ENCODE assay signal across 8 cellular contexts in genomic region chr10:34813626-34814227, GRCh38. TPM values are rescaled to one million over a fixed set of nuclear protein-coding genes. Genes with fewer than 3 reads are reported as not detected.
DNase-seq lines count a peak whose midpoint lies in the region; ATAC-seq, FAIRE-seq and TF ChIP-seq lines count a peak whose summit lies in the region.

No MANE protein-coding gene starts in this region.

- H3K4me1 Mint-ChIP-seq in neural crest cell: peaks cover 63% of the 10 kb centered on the region

- ATAC-seq in RWPE2 (ENCODE audit: low read depth): peak; percentile 51

- no peak for TF ChIP-seq POLR2A in GM12891 (IDR thresholded peaks at IDR 0.05; ENCODE audit: low read depth, low read length)
- TF ChIP-seq POLR2A in esophagus squamous epithelium (IDR thresholded peaks at IDR 0.05): peak in 1 of 4 donors; percentile 13

- H3K27ac ChIP-seq in RWPE2 (ENCODE audit: poor library complexity, severe bottlenecking) (peak overlapping the region; percentile 71), esophagus squamous epithelium (peak overlapping the region; percentile 89 to 96 (median 95))

- H3K36me3 Mint-ChIP-seq in neural crest cell (ENCODE audit: low read depth): no peaks in the 10 kb centered on the region

- WGBS in esophagus squamous epithelium, 2 donors: 8 to 17% methylated on average over 11 to 17 of the region's 19 CpGs

- DNase-seq in GM12891 (ENCODE audit: insufficient read length, low spot score) (no peak), RWPE2 (ENCODE audit: low spot score) (no peak), esophagus squamous epithelium (lab: John Stamatoyannopoulos, UW) (no peak), neural crest cell (ENCODE audit: low read depth, low spot score) (peak; percentile 5), NCI-H1092 treated with DMSO at 0.1 percent for 48 hours (lab: John Stamatoyannopoulos, UW) (no peak), T-helper 9 cell (no peak), medulla oblongata (ENCODE audit: extremely low spot score) (no peak)
- no peak for DNase-seq in activated CD8-positive, alpha-beta memory T cell treated with anti-CD3 and anti-CD28 coated beads for 24 hours

- FAIRE-seq in GM12891 (lab: Jason Lieb, UNC): peak; percentile 23

- H3K27me3 ChIP-seq in RWPE2 (ENCODE audit: insufficient read depth, poor library complexity, severe bottlenecking): no peaks in the 10 kb centered on the region
- peaks cover 0 to 10% (median 0%) of the 10 kb centered on the region in 4 donors for H3K27me3 ChIP-seq in esophagus squamous epithelium

- H3K4me3 ChIP-seq in RWPE2 (ENCODE audit: severe bottlenecking) (peak overlapping the region; percentile 99), esophagus squamous epithelium (peak overlapping the region; percentile 67 to 95 (median 83))

- peak overlapping the region; percentile 96 for H3K4me3 Mint-ChIP-seq in neural crest cell

- peaks cover 10% of the 10 kb centered on the region for H3K4me1 ChIP-seq in RWPE2 (ENCODE audit: insufficient read depth, poor library complexity, severe bottlenecking)
- peaks cover 0 to 72% (median 20%) of the 10 kb centered on the region in 3 donors for H3K4me1 ChIP-seq in esophagus squamous epithelium

- H3K9me3 ChIP-seq in RWPE2 (ENCODE audit: severe bottlenecking) (no peaks in the 10 kb centered on the region), esophagus squamous epithelium (no peaks in the 10 kb centered on the region)

- H3K27ac Mint-ChIP-seq in neural crest cell (ENCODE audit: unreplicated experiment): peak overlapping the region; percentile 94

- peaks cover 15% of the 10 kb centered on the region for H3K27me3 Mint-ChIP-seq in neural crest cell (ENCODE audit: low read depth)

- H3K36me3 ChIP-seq in RWPE2 (ENCODE audit: low read depth): no peaks in the 10 kb centered on the region
- H3K36me3 ChIP-seq in esophagus squamous epithelium: no peaks in the 10 kb centered on the region

- H3K9me3 Mint-ChIP-seq in neural crest cell: no peaks in the 10 kb centered on the region

- intact Hi-C loops in esophagus squamous epithelium (cut with DNase I): loop anchor here (10.0 kb wide), 1 partner anchor 89 kb away; no protein-coding TSS in a partner anchor

- TF ChIP-seq CTCF in RWPE2 (IDR thresholded peaks at IDR 0.05; ENCODE audit: poor library complexity, severe bottlenecking): no peak
- TF ChIP-seq CTCF in esophagus squamous epithelium (IDR thresholded peaks at IDR 0.05): no peak
- TF ChIP-seq CTCF in neural crest cell (conservative IDR thresholded peaks at IDR 0.05): no peak

TF ChIP-seq in GM12891, 5 proteins besides CTCF, POLR2A, EP300 and RAD21:
- TF ChIP-seq POU2F2 (IDR thresholded peaks at IDR 0.05; ENCODE audit: low read depth, low read length) (no peak), POLR2AphosphoS5 (IDR thresholded peaks at IDR 0.05; ENCODE audit: low read depth, low read length) (no peak), SPI1 (IDR thresholded peaks at IDR 0.05; ENCODE audit: low read depth, low read length) (no peak), TAF1 (IDR thresholded peaks at IDR 0.05; ENCODE audit: low read depth, low read length) (no peak), PAX5 (IDR thresholded peaks at IDR 0.05; ENCODE audit: insufficient read depth, low read length, severe bottlenecking) (no peak)

RNA-seq across cellular contexts. Expression of gene PARD3, which starts 1.4 kb away (rescaled TPM):
- polyA plus RNA-seq in GM12891 (2012; ENCODE audit: low read depth, missing spikeins): 14.8 TPM
- total RNA-seq in esophagus squamous epithelium (100 to 1,000 TPM in 1 of 4 donors, 10 to 100 TPM in 3; 57.3 to 114 (median 81.7) TPM), neural crest cell (50.1 and 51.2 TPM in 2 replicates)
